In genomic region chr5:119810217-119810616, GRCh38 we compare ENCODE assay signal across 18 cellular contexts.
DNase-seq lines count a peak whose midpoint lies in the region; ATAC-seq and TF ChIP-seq lines count a peak whose summit lies in the region.
"Had no signal": no experiment of that assay in that cellular context is flagged by ENCODE, and none has a peak within 500 bp of the region (broad histone marks: within the 10 kb centered on the region; RNA-seq: fewer than 3 reads in every experiment).

No MANE protein-coding gene starts in this region.

- intact Hi-C loops in Right ventricle myocardium inferior (cut with DNase I) = no loop called here
- intact Hi-C loops in cardiac septum (cut with DNase I) = no loop called here
- intact Hi-C loops in left ventricle myocardium inferior (cut with micrococcal nuclease) = no loop called here

- H3K36me3 ChIP-seq in left ventricle myocardium inferior = no peaks in the 10 kb centered on the region
- H3K36me3 ChIP-seq: BLaER1 treated with 17β-estradiol and CSF1 and Interleukin-3, amounts not matched to agents 10 nM and 100 nM had no signal

- peak; percentile 28 for ATAC-seq in Right ventricle myocardium inferior
- no peak for ATAC-seq in esophagus mucosa
- ATAC-seq: CD8-positive, alpha-beta T cell; HCT116 had no signal

- peaks cover 19% of the 10 kb centered on the region for H3K4me1 ChIP-seq in left ventricle myocardium inferior
- H3K4me1 ChIP-seq: BLaER1 treated with 17β-estradiol and CSF1 and Interleukin-3, amounts not matched to agents 10 nM and 100 nM had no signal

- H3K4me3 ChIP-seq in left ventricle myocardium inferior = no peak overlapping the region
- H3K4me3 ChIP-seq: BLaER1 treated with 17β-estradiol and CSF1 and Interleukin-3, amounts not matched to agents 10 nM and 100 nM had no signal

- peaks cover 38% of the 10 kb centered on the region for H3K9me3 ChIP-seq in left ventricle myocardium inferior (replicated peaks)

- H3K27ac ChIP-seq in left ventricle myocardium inferior (replicated peaks) = peak overlapping the region; percentile 52
- H3K27ac ChIP-seq: BLaER1 treated with 17β-estradiol and CSF1 and Interleukin-3, amounts not matched to agents 10 nM and 100 nM; HL-60 had no signal

- TF ChIP-seq CTCF in left ventricle myocardium inferior (IDR thresholded peaks at IDR 0.05; ENCODE audit: borderline replicate concordance) = no peak

- DNase-seq in Right ventricle myocardium inferior (ENCODE audit: missing footprints) (no peak), cardiac septum (ENCODE audit: low spot score) (no peak), fibroblast of gingiva (ENCODE audit: low read depth) (peak; percentile 27), left ventricle myocardium inferior (no peak), AML-193 (lab: John Stamatoyannopoulos, UW) (no peak)
- no peak for DNase-seq in activated CD4-positive, CD25-positive, alpha-beta regulatory T cell treated with anti-CD3 and anti-CD28 coated beads, Interleukin-2, amount 50 U/mL, for 72 hours
- DNase-seq: 8988T; Calu3; CD8-positive, alpha-beta T cell; DMS79 treated with DMSO at 0.1 percent for 48 hours; GF-D8; GOT3; H7; HFFc6 had no signal

- H3K27me3 ChIP-seq in left ventricle myocardium inferior (ENCODE audit: low read depth) = no peaks in the 10 kb centered on the region
- H3K27me3 ChIP-seq: BLaER1 treated with 17β-estradiol and CSF1 and Interleukin-3, amounts not matched to agents 10 nM and 100 nM had no signal
